In the genomic region with DNA sequence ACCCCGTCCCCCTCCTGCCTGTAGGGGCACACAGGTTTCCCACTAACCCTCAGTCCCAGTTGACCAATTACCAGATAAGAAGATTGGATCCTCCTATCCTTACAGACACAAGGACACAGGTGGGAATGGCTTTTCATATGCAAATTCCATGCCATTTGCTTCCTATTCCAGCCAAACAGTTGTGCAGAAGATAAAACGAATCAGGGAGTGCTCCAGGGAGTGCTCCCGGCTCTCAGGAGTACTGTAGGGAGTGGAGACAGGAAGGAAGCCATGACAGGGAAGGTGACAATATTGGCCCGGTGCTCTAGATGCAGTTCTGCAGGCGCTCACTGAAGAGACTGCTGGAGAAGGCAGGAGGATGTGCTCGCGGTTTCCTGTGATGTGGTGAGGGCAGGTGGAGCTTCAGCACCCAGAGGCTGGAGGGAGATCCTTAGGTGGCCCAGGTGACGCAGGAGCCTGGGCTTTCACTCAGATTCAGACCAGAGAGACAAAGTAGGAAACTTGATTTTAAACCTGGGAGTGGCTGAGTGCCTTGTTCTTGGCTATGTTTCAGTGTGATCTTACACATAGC, we compare ENCODE assay signal across 8 cellular contexts.
DNase-seq lines count a peak whose midpoint lies in the region; ATAC-seq and TF ChIP-seq lines count a peak whose summit lies in the region.

No MANE protein-coding gene starts in this region.

- H3K4me1 ChIP-seq in left lung: peaks cover 12 to 31% of the 10 kb centered on the region in 2 donors

- H3K36me3 ChIP-seq in WERI-Rb-1: no peaks in the 10 kb centered on the region
- H3K36me3 ChIP-seq in left lung: no peaks in the 10 kb centered on the region

- H3K27ac ChIP-seq in WERI-Rb-1: peak overlapping the region; percentile 70
- no peak overlapping the region for H3K27ac ChIP-seq in left lung

- ATAC-seq in GM18867 (IDR thresholded peaks at IDR 0.05; ENCODE audit: unreplicated experiment) (no peak), left lung (no peak)

- H3K9me3 ChIP-seq in WERI-Rb-1 (ENCODE audit: severe bottlenecking): no peaks in the 10 kb centered on the region
- H3K9me3 ChIP-seq in left lung: no peaks in the 10 kb centered on the region

- H3K27me3 ChIP-seq in WERI-Rb-1 (ENCODE audit: insufficient read depth, low read depth, severe bottlenecking) (no peaks in the 10 kb centered on the region), left lung (no peaks in the 10 kb centered on the region)

- DNase-seq in GM19238 (ENCODE audit: insufficient read length, low spot score): peak; percentile 48
- no peak for DNase-seq in WERI-Rb-1
- peak; percentile 91 for DNase-seq in central memory CD4-positive, alpha-beta T cell
- peak; percentile 73 for DNase-seq in stimulated activated CD4-positive, alpha-beta T cell treated with anti-CD3 and anti-CD28 coated beads, Interleukin-4, amount 100 ng/mL, for 48 hours (ENCODE audit: low read depth in 2 of 2)
- no peak for DNase-seq in DMS79 (lab: John Stamatoyannopoulos, UW)
- DNase-seq in NCI-H69 (lab: John Stamatoyannopoulos, UW): no peak
- no peak for DNase-seq in left lung

- no peak overlapping the region for H3K4me3 ChIP-seq in WERI-Rb-1 (ENCODE audit: low read depth, low read length)
- H3K4me3 ChIP-seq in left lung: no peak overlapping the region

- intact Hi-C loops in left lung (cut with DNase I): no loop called here

- TF ChIP-seq CTCF in WERI-Rb-1 (IDR thresholded peaks at IDR 0.05; ENCODE audit: low read depth, low read length) (no peak), left lung (IDR thresholded peaks at IDR 0.05) (no peak)

Comparison
In these comparisons a context has a peak if more than half of its experiments do, and no peak if none do; other contexts are left out.
1. DNase-seq: peak in GM19238 (single experiment), central memory CD4-positive, alpha-beta T cell (single experiment) and stimulated activated CD4-positive, alpha-beta T cell treated with anti-CD3 and anti-CD28 coated beads, Interleukin-4, amount 100 ng/mL, for 48 hours (2 of 2); none in WERI-Rb-1 (single experiment), DMS79 (single experiment), NCI-H69 (single experiment) and left lung (0 of 2).